13 cellular contexts compared by ENCODE assay signal in genomic region chr17:40558651-40559015, GRCh38. TPM values are rescaled to one million over a fixed set of nuclear protein-coding genes. Genes with fewer than 3 reads are reported as not detected.
DNase-seq lines count a peak whose midpoint lies in the region; ATAC-seq and TF ChIP-seq lines count a peak whose summit lies in the region.
"Had no signal": no experiment of that assay in that cellular context is flagged by ENCODE, and none has a peak within 500 bp of the region (broad histone marks: within the 10 kb centered on the region; RNA-seq: fewer than 3 reads in every experiment).

No MANE protein-coding gene starts in this region.

- ATAC-seq in stimulated activated naive CD8-positive, alpha-beta T cell treated with anti-CD3 and anti-CD28 coated beads, Interleukin-15, Interleukin-2, amounts not matched to agents 100 U/mL and 50 U/mL, for 24 hours, result no peak
- no peak for ATAC-seq in GM21717 (IDR thresholded peaks at IDR 0.05; ENCODE audit: unreplicated experiment)
- ATAC-seq: body of pancreas had no signal

- H3K4me1 Mint-ChIP-seq in stimulated activated naive CD8-positive, alpha-beta T cell treated with anti-CD3 and anti-CD28 coated beads, Interleukin-15, Interleukin-2, amounts not matched to agents 100 ng/mL and 50 ng/mL, for 24 hours (ENCODE audit: low read depth), result peaks cover 97% of the 10 kb centered on the region
- H3K4me1 Mint-ChIP-seq in activated naive CD8-positive, alpha-beta T cell treated with anti-CD3 and anti-CD28 coated beads for 36 hours, result peaks cover 71% of the 10 kb centered on the region
- H3K4me1 Mint-ChIP-seq in nephron, result peaks cover 74% of the 10 kb centered on the region

- H3K4me3 Mint-ChIP-seq in stimulated activated naive CD8-positive, alpha-beta T cell treated with anti-CD3 and anti-CD28 coated beads, Interleukin-15, Interleukin-2, amounts not matched to agents 100 ng/mL and 50 ng/mL, for 24 hours, result peak overlapping the region; percentile 93
- peak overlapping the region; percentile 57 for H3K4me3 Mint-ChIP-seq in activated naive CD8-positive, alpha-beta T cell treated with anti-CD3 and anti-CD28 coated beads for 36 hours
- peak overlapping the region in 2 of 3 experiments; percentile 57 to 60 for H3K4me3 Mint-ChIP-seq in nephron

- no peak for TF ChIP-seq CTCF in nephron (IDR thresholded peaks at IDR 0.05; ENCODE audit: unreplicated experiment in 3 of 3)

- H3K27me3 Mint-ChIP-seq in stimulated activated naive CD8-positive, alpha-beta T cell treated with anti-CD3 and anti-CD28 coated beads, Interleukin-15, Interleukin-2, amounts not matched to agents 100 ng/mL and 50 ng/mL, for 24 hours, result no peaks in the 10 kb centered on the region
- no peaks in the 10 kb centered on the region for H3K27me3 Mint-ChIP-seq in activated naive CD8-positive, alpha-beta T cell treated with anti-CD3 and anti-CD28 coated beads for 36 hours
- H3K27me3 Mint-ChIP-seq in nephron (ENCODE audit: low read depth), result peaks cover 24% of the 10 kb centered on the region

- no peak for DNase-seq in stimulated activated naive CD8-positive, alpha-beta T cell treated with anti-CD3 and anti-CD28 coated beads, Interleukin-15, Interleukin-2, amounts not matched to agents 100 U/mL and 50 U/mL, for 24 hours
- no peak for DNase-seq in activated naive CD8-positive, alpha-beta T cell treated with anti-CD3 and anti-CD28 coated beads for 36 hours
- DNase-seq in NCI-H345 treated with DMSO at 0.1 percent for 48 hours (lab: John Stamatoyannopoulos, UW; ENCODE audit: unreplicated experiment) (no peak), NCI-H128 (lab: John Stamatoyannopoulos, UW; ENCODE audit: unreplicated experiment) (no peak)
- DNase-seq in activated effector memory CD4-positive, alpha-beta T cell treated with anti-CD3 and anti-CD28 coated beads, Interleukin-2, amount 50 U/mL, for 16 hours, result no peak
- DNase-seq: COR-L47, erythroblast, NCI-H2081 treated with DMSO at 0.1 percent for 48 hours had no signal

- peak overlapping the region; percentile 73 for H3K27ac Mint-ChIP-seq in stimulated activated naive CD8-positive, alpha-beta T cell treated with anti-CD3 and anti-CD28 coated beads, Interleukin-15, Interleukin-2, amounts not matched to agents 100 ng/mL and 50 ng/mL, for 24 hours
- peak overlapping the region; percentile 100 for H3K27ac Mint-ChIP-seq in activated naive CD8-positive, alpha-beta T cell treated with anti-CD3 and anti-CD28 coated beads for 36 hours
- peak overlapping the region; percentile 80 to 98 (median 98) for H3K27ac Mint-ChIP-seq in nephron

- H3K36me3 Mint-ChIP-seq in stimulated activated naive CD8-positive, alpha-beta T cell treated with anti-CD3 and anti-CD28 coated beads, Interleukin-15, Interleukin-2, amounts not matched to agents 100 ng/mL and 50 ng/mL, for 24 hours (ENCODE audit: low read depth), result peaks cover 96% of the 10 kb centered on the region
- H3K36me3 Mint-ChIP-seq in activated naive CD8-positive, alpha-beta T cell treated with anti-CD3 and anti-CD28 coated beads for 36 hours, result peaks cover 96% of the 10 kb centered on the region
- no peaks in the 10 kb centered on the region for H3K36me3 Mint-ChIP-seq in nephron (ENCODE audit: low read depth)

- H3K9me3 Mint-ChIP-seq in stimulated activated naive CD8-positive, alpha-beta T cell treated with anti-CD3 and anti-CD28 coated beads, Interleukin-15, Interleukin-2, amounts not matched to agents 100 ng/mL and 50 ng/mL, for 24 hours, result no peaks in the 10 kb centered on the region
- H3K9me3 Mint-ChIP-seq in activated naive CD8-positive, alpha-beta T cell treated with anti-CD3 and anti-CD28 coated beads for 36 hours, result no peaks in the 10 kb centered on the region
- H3K9me3 Mint-ChIP-seq in nephron, result no peaks in the 10 kb centered on the region

RNA-seq across cellular contexts. Expression of gene CCR7, which starts 6.6 kb away (rescaled TPM):
- total RNA-seq in activated naive CD8-positive, alpha-beta T cell treated with anti-CD3 and anti-CD28 coated beads for 36 hours, result 100 to 1,000 TPM; 260 to 274 TPM
- total RNA-seq: kidney epithelial cell had no signal

RNA-seq across cellular contexts. Expression of gene TNS4, which starts 57.2 kb away (rescaled TPM):
- total RNA-seq in activated naive CD8-positive, alpha-beta T cell treated with anti-CD3 and anti-CD28 coated beads for 36 hours, result 1 to 10 TPM; 7.3 to 7.6 TPM
- total RNA-seq: body of pancreas, kidney epithelial cell had no signal
